In genomic region chr20:48298851-48299484, GRCh38 we compare ENCODE assay signal across 1 cellular context.
A peak's percentile ranks its signal among the peaks of the same experiment; 100 is the strongest.
TF ChIP-seq lines count a peak whose summit lies in the region.

No MANE protein-coding gene starts in this region.

TF ChIP-seq in SK-N-SH, 30 proteins besides CTCF, POLR2A, EP300 and RAD21 (continued from another document):
- peak; percentile 43; the same call in 1 of the 2 replicates for TF ChIP-seq MEF2A (IDR thresholded peaks at IDR 0.05; ENCODE audit: borderline replicate concordance, low read depth)
- peak; percentile 8; the same call in 1 of the 2 replicates for TF ChIP-seq RXRA (IDR thresholded peaks at IDR 0.05; ENCODE audit: borderline replicate concordance, low read depth)
- peak; percentile 97 for TF ChIP-seq NFIC (IDR thresholded peaks at IDR 0.05; ENCODE audit: borderline replicate concordance)
- 0 out of 2 replicates have a peak, but pooled peaks have one; percentile 17 for TF ChIP-seq GABPA (IDR thresholded peaks at IDR 0.05; ENCODE audit: low read depth)
- 0 out of 2 replicates have a peak, but pooled peaks have one; percentile 47 for TF ChIP-seq FOXJ3 (CRISPR knock-in tag; IDR thresholded peaks at IDR 0.05)
- peak; percentile 18; the same call in 1 of the 2 replicates for TF ChIP-seq RCOR1 (IDR thresholded peaks at IDR 0.05; ENCODE audit: low read length)
